1 cellular context compared by ENCODE assay signal in the genomic region with DNA sequence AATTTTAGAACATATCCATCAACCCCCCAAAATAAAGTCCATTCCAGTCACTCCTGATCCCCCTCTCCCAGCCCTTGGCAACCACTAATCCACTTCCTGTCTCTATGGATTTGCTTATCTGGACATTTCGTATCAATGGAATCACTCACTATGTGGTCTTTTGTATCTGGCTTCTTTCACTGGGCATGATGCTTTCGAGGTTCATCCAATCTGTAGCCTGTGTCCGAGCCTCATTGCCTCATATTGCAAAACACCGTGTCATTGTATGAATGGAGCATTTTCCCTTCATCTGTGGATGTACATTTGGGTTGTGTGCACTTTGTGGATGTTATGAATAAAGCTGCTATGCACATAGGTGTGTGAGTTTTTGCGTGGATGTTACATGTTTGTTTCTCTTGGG.
TF ChIP-seq lines count a peak whose summit lies in the region.

No MANE protein-coding gene starts in this region.

TF ChIP-seq in K562, 482 proteins besides CTCF, POLR2A, EP300 and RAD21:
- no peak for TF ChIP-seq TSC22D4 (tag; IDR thresholded peaks at IDR 0.05)
- TF ChIP-seq LARP7 (IDR thresholded peaks at IDR 0.05) = no peak
- peak; percentile 15; the same call in 1 of the 2 replicates for TF ChIP-seq SPI1 (IDR thresholded peaks at IDR 0.05; ENCODE audit: borderline replicate concordance, low read depth, low read length)
- TF ChIP-seq MXI1 (IDR thresholded peaks at IDR 0.05; ENCODE audit: low read depth, low read length) = no peak
- no peak for TF ChIP-seq PYGO2 (tag; IDR thresholded peaks at IDR 0.05)
- TF ChIP-seq CEBPG (CRISPR knock-in tag; IDR thresholded peaks at IDR 0.05) = peak; percentile 80
- TF ChIP-seq CEBPG (tag; conservative IDR thresholded peaks at IDR 0.05 in 1 of 2, IDR thresholded peaks at IDR 0.05 in 1 of 2) = no peak
- no peak for TF ChIP-seq TBP (optimal IDR thresholded peaks at IDR 0.05; ENCODE audit: low read depth, low read length)
- no peak for TF ChIP-seq ZNF75A (CRISPR knock-in tag; IDR thresholded peaks at IDR 0.05)
- TF ChIP-seq ZNF316 (IDR thresholded peaks at IDR 0.05) = peak; percentile 15; the same call in 1 of the 2 replicates
